Comparison of ENCODE assay signal across 8 cellular contexts in genomic region chr12:102769323-102769916, GRCh38.
A peak's percentile ranks its signal among the peaks of the same experiment; 100 is the strongest.
DNase-seq lines count a peak whose midpoint lies in the region; ATAC-seq and TF ChIP-seq lines count a peak whose summit lies in the region.

No MANE protein-coding gene starts in this region.

- H3K27me3 Mint-ChIP-seq in activated CD4-positive, alpha-beta T cell treated with anti-CD3 and anti-CD28 coated beads, Interleukin-2, amount 10 ng/mL, durations not matched to agents 7 days and 5 days, result peaks cover 3% of the 10 kb centered on the region
- H3K27me3 Mint-ChIP-seq in activated CD8-positive, alpha-beta memory T cell treated with anti-CD3 and anti-CD28 coated beads, Interleukin-2, amount 10 ng/mL, durations not matched to agents 7 days and 5 days, result peaks cover 22% of the 10 kb centered on the region

- no peaks in the 10 kb centered on the region for H3K4me1 ChIP-seq in osteoblast (ENCODE audit: insufficient read depth, low read length)

- TF ChIP-seq CTCF in fibroblast of villous mesenchyme (IDR thresholded peaks at IDR 0.05; ENCODE audit: insufficient read depth, low read depth, low read length) (peak; percentile 87), osteoblast (IDR thresholded peaks at IDR 0.05; ENCODE audit: extremely low read depth, low read depth, low read length) (peak; percentile 81)

- no peak overlapping the region for H3K4me2 ChIP-seq in osteoblast (ENCODE audit: insufficient read depth, low read length)

- no peaks in the 10 kb centered on the region for H3K27me3 ChIP-seq in osteoblast (ENCODE audit: insufficient read depth, low read length)

- H3K4me3 ChIP-seq in fibroblast of villous mesenchyme (ENCODE audit: low read depth, low read length) (no peak overlapping the region), osteoblast (ENCODE audit: insufficient read depth, low read length) (no peak overlapping the region)

- peak; percentile 75 for ATAC-seq in HG02798 (IDR thresholded peaks at IDR 0.05; ENCODE audit: poor library complexity, unreplicated experiment)
- ATAC-seq in activated CD8-positive, alpha-beta memory T cell treated with anti-CD3 and anti-CD28 coated beads, Interleukin-2, amount 10 ng/mL, durations not matched to agents 7 days and 5 days, result peak; percentile 63

- H3K9me3 Mint-ChIP-seq in activated CD4-positive, alpha-beta T cell treated with anti-CD3 and anti-CD28 coated beads, Interleukin-2, amount 10 ng/mL, durations not matched to agents 7 days and 5 days, result no peaks in the 10 kb centered on the region
- no peaks in the 10 kb centered on the region for H3K9me3 Mint-ChIP-seq in activated CD8-positive, alpha-beta memory T cell treated with anti-CD3 and anti-CD28 coated beads, Interleukin-2, amount 10 ng/mL, durations not matched to agents 7 days and 5 days (ENCODE audit: low read depth)

- H3K79me2 ChIP-seq in osteoblast (ENCODE audit: insufficient read depth, low read length), result no peaks in the 10 kb centered on the region

- no peaks in the 10 kb centered on the region for H3K9me3 ChIP-seq in osteoblast (ENCODE audit: low read depth, low read length)

- H4K20me1 ChIP-seq in osteoblast (ENCODE audit: insufficient read depth, low read length), result no peaks in the 10 kb centered on the region

- CTCF ChIA-PET in activated CD4-positive, alpha-beta T cell treated with anti-CD3 and anti-CD28 coated beads, Interleukin-2, amount 10 ng/mL, durations not matched to agents 7 days and 5 days (lab: Charles Lee), result interaction anchor here (0.7 to 1.1 kb wide), 2 partner anchors 9 to 10 kb away, joined by 3 read pairs; no protein-coding TSS in a partner anchor
- CTCF ChIA-PET in activated CD8-positive, alpha-beta memory T cell treated with anti-CD3 and anti-CD28 coated beads, Interleukin-2, amount 10 ng/mL, durations not matched to agents 7 days and 5 days (lab: Charles Lee), result interaction anchor here (1.2 to 1.3 kb wide), 2 partner anchors 28 to 51 kb away, joined by 3 to 4 read pairs; no protein-coding TSS in a partner anchor

- H3K27ac Mint-ChIP-seq in activated CD4-positive, alpha-beta T cell treated with anti-CD3 and anti-CD28 coated beads, Interleukin-2, amount 10 ng/mL, durations not matched to agents 7 days and 5 days, result no peak overlapping the region
- no peak overlapping the region for H3K27ac Mint-ChIP-seq in activated CD8-positive, alpha-beta memory T cell treated with anti-CD3 and anti-CD28 coated beads, Interleukin-2, amount 10 ng/mL, durations not matched to agents 7 days and 5 days

- peak overlapping the region; percentile 8 for H2AFZ ChIP-seq in osteoblast (ENCODE audit: low read length)

- peak; percentile 40 for DNase-seq in activated CD4-positive, alpha-beta T cell treated with anti-CD3 and anti-CD28 coated beads, Interleukin-2, amount 10 ng/mL, durations not matched to agents 7 days and 5 days
- DNase-seq in activated CD4-positive, alpha-beta T cell treated with anti-CD3 and anti-CD28 coated beads for 4 hours, result no peak
- DNase-seq in NCI-H2227 treated with DMSO at 0.1 percent for 48 hours (lab: John Stamatoyannopoulos, UW), result peak; percentile 54
- peak; percentile 54 for DNase-seq in activated CD8-positive, alpha-beta memory T cell treated with anti-CD3 and anti-CD28 coated beads, Interleukin-2, amount 10 ng/mL, durations not matched to agents 7 days and 5 days
- DNase-seq in fibroblast of villous mesenchyme (ENCODE audit: low read depth), result peak; percentile 74
- DNase-seq in osteoblast (ENCODE audit: insufficient read length, low spot score, missing footprints), result peak; percentile 63
- DNase-seq in T-helper 9 cell, result no peak

- no peaks in the 10 kb centered on the region for H3K4me1 Mint-ChIP-seq in activated CD4-positive, alpha-beta T cell treated with anti-CD3 and anti-CD28 coated beads, Interleukin-2, amount 10 ng/mL, durations not matched to agents 7 days and 5 days
- no peaks in the 10 kb centered on the region for H3K4me1 Mint-ChIP-seq in activated CD8-positive, alpha-beta memory T cell treated with anti-CD3 and anti-CD28 coated beads, Interleukin-2, amount 10 ng/mL, durations not matched to agents 7 days and 5 days

- H3K36me3 ChIP-seq in osteoblast (ENCODE audit: insufficient read depth, low read length), result no peaks in the 10 kb centered on the region

- H3K27ac ChIP-seq in osteoblast (ENCODE audit: low read depth, low read length), result no peak overlapping the region

- no peaks in the 10 kb centered on the region for H3K36me3 Mint-ChIP-seq in activated CD4-positive, alpha-beta T cell treated with anti-CD3 and anti-CD28 coated beads, Interleukin-2, amount 10 ng/mL, durations not matched to agents 7 days and 5 days (ENCODE audit: low read depth)
- no peaks in the 10 kb centered on the region for H3K36me3 Mint-ChIP-seq in activated CD8-positive, alpha-beta memory T cell treated with anti-CD3 and anti-CD28 coated beads, Interleukin-2, amount 10 ng/mL, durations not matched to agents 7 days and 5 days

- H3K4me3 Mint-ChIP-seq in activated CD4-positive, alpha-beta T cell treated with anti-CD3 and anti-CD28 coated beads, Interleukin-2, amount 10 ng/mL, durations not matched to agents 7 days and 5 days, result no peak overlapping the region
- H3K4me3 Mint-ChIP-seq in activated CD8-positive, alpha-beta memory T cell treated with anti-CD3 and anti-CD28 coated beads, Interleukin-2, amount 10 ng/mL, durations not matched to agents 7 days and 5 days, result no peak overlapping the region

- POLR2A ChIA-PET in activated CD4-positive, alpha-beta T cell treated with anti-CD3 and anti-CD28 coated beads, Interleukin-2, amount 10 ng/mL, durations not matched to agents 7 days and 5 days (lab: Charles Lee), result no interaction called here

Comparison
In these comparisons a context has a peak if more than half of its experiments do, and no peak if none do; other contexts are left out.
1. DNase-seq: peak in activated CD4-positive, alpha-beta T cell treated with anti-CD3 and anti-CD28 coated beads, Interleukin-2, amount 10 ng/mL, durations not matched to agents 7 days and 5 days (single experiment), NCI-H2227 treated with DMSO at 0.1 percent for 48 hours (single experiment), activated CD8-positive, alpha-beta memory T cell treated with anti-CD3 and anti-CD28 coated beads, Interleukin-2, amount 10 ng/mL, durations not matched to agents 7 days and 5 days (single experiment), fibroblast of villous mesenchyme (single experiment) and osteoblast (single experiment); none in activated CD4-positive, alpha-beta T cell treated with anti-CD3 and anti-CD28 coated beads for 4 hours (0 of 2) and T-helper 9 cell (single experiment).